Comparison of ENCODE assay signal across 13 cellular contexts in genomic region chr16:74450236-74450635, GRCh38. TPM values are rescaled to one million over a fixed set of nuclear protein-coding genes. Genes with fewer than 3 reads are reported as not detected.
A peak's percentile ranks its signal among the peaks of the same experiment; 100 is the strongest.
DNase-seq lines count a peak whose midpoint lies in the region; ATAC-seq and TF ChIP-seq lines count a peak whose summit lies in the region.
"Had no signal": no experiment of that assay in that cellular context is flagged by ENCODE, and none has a peak within 500 bp of the region (broad histone marks: within the 10 kb centered on the region; RNA-seq: fewer than 3 reads in every experiment).

No MANE protein-coding gene starts in this region.

- H3K27ac Mint-ChIP-seq in activated naive CD8-positive, alpha-beta T cell treated with anti-CD3 and anti-CD28 coated beads, Interleukin-2, amount 10 ng/mL, durations not matched to agents 7 days and 5 days, result peak overlapping the region; percentile 21
- H3K27ac Mint-ChIP-seq in activated naive CD8-positive, alpha-beta T cell treated with anti-CD3 and anti-CD28 coated beads for 36 hours, result no peak overlapping the region
- H3K27ac Mint-ChIP-seq: activated naive CD4-positive, alpha-beta T cell treated with anti-CD3 and anti-CD28 coated beads for 36 hours; progenitor cell of endocrine pancreas had no signal

- H3K4me1 ChIP-seq in osteoblast (ENCODE audit: insufficient read depth, low read length), result peaks cover 22% of the 10 kb centered on the region
- H3K4me1 ChIP-seq in tibial nerve, result peaks cover 0 to 31% (median 13%) of the 10 kb centered on the region in 4 donors

- no peak overlapping the region for H3K4me2 ChIP-seq in osteoblast (ENCODE audit: insufficient read depth, low read length)

- H3K9me3 Mint-ChIP-seq in activated naive CD8-positive, alpha-beta T cell treated with anti-CD3 and anti-CD28 coated beads, Interleukin-2, amount 10 ng/mL, durations not matched to agents 7 days and 5 days, result no peaks in the 10 kb centered on the region
- no peaks in the 10 kb centered on the region for H3K9me3 Mint-ChIP-seq in activated naive CD8-positive, alpha-beta T cell treated with anti-CD3 and anti-CD28 coated beads for 36 hours
- H3K9me3 Mint-ChIP-seq: activated naive CD4-positive, alpha-beta T cell treated with anti-CD3 and anti-CD28 coated beads for 36 hours; type B pancreatic cell had no signal

- H3K4me3 ChIP-seq in osteoblast (ENCODE audit: insufficient read depth, low read length) (no peak overlapping the region), tibial nerve (no peak overlapping the region)

- TF ChIP-seq POLR2A in tibial nerve (IDR thresholded peaks at IDR 0.05), result no peak

- no peak for DNase-seq in activated naive CD8-positive, alpha-beta T cell treated with anti-CD3 and anti-CD28 coated beads, Interleukin-2, amount 10 ng/mL, durations not matched to agents 7 days and 5 days
- no peak for DNase-seq in activated naive CD8-positive, alpha-beta T cell treated with anti-CD3 and anti-CD28 coated beads for 36 hours
- DNase-seq in epithelial cell of prostate (ENCODE audit: low read depth, low spot score) (no peak), osteoblast (ENCODE audit: insufficient read length, low spot score, missing footprints) (no peak), tibial nerve (ENCODE audit: low spot score in 2 of 2) (no peak), OCI-M2 (lab: John Stamatoyannopoulos, UW; ENCODE audit: unreplicated experiment) (no peak), GM10248 (ENCODE audit: extremely low spot score) (no peak)
- DNase-seq: activated naive CD4-positive, alpha-beta T cell treated with anti-CD3 and anti-CD28 coated beads for 36 hours; H7; NCI-H446 had no signal

- POLR2A ChIA-PET in activated naive CD8-positive, alpha-beta T cell treated with anti-CD3 and anti-CD28 coated beads, Interleukin-2, amount 10 ng/mL, durations not matched to agents 7 days and 5 days (lab: Charles Lee), result no interaction called here
- POLR2A ChIA-PET in GM10248 (lab: Yijun Ruan, JAX), result no interaction called here

- peaks cover 4% of the 10 kb centered on the region for H3K79me2 ChIP-seq in osteoblast (ENCODE audit: insufficient read depth, low read length)

- H3K36me3 ChIP-seq in osteoblast (ENCODE audit: insufficient read depth, low read length) (peaks cover 45% of the 10 kb centered on the region), tibial nerve (peaks cover 0 to 48% (median 5%) of the 10 kb centered on the region in 3 donors)

- no peak for ATAC-seq in activated naive CD8-positive, alpha-beta T cell treated with anti-CD3 and anti-CD28 coated beads, Interleukin-2, amount 10 ng/mL, durations not matched to agents 7 days and 5 days (ENCODE audit: low read depth)
- ATAC-seq in HG02981 (IDR thresholded peaks at IDR 0.05; ENCODE audit: unreplicated experiment), result no peak

- H3K27me3 Mint-ChIP-seq in activated naive CD8-positive, alpha-beta T cell treated with anti-CD3 and anti-CD28 coated beads, Interleukin-2, amount 10 ng/mL, durations not matched to agents 7 days and 5 days, result no peaks in the 10 kb centered on the region
- no peaks in the 10 kb centered on the region for H3K27me3 Mint-ChIP-seq in activated naive CD8-positive, alpha-beta T cell treated with anti-CD3 and anti-CD28 coated beads for 36 hours
- H3K27me3 Mint-ChIP-seq: progenitor cell of endocrine pancreas, type B pancreatic cell had no signal

- no peak overlapping the region for H2AFZ ChIP-seq in osteoblast (ENCODE audit: low read length)

- H3K27me3 ChIP-seq in osteoblast (ENCODE audit: insufficient read depth, low read length) (no peaks in the 10 kb centered on the region), tibial nerve (no peaks in the 10 kb centered on the region)

- WGBS in tibial nerve, 2 donors, result 70 to 73% methylated on average over 3 of the region's 3 CpGs

- no peak overlapping the region for H3K4me3 Mint-ChIP-seq in activated naive CD8-positive, alpha-beta T cell treated with anti-CD3 and anti-CD28 coated beads, Interleukin-2, amount 10 ng/mL, durations not matched to agents 7 days and 5 days
- H3K4me3 Mint-ChIP-seq in activated naive CD8-positive, alpha-beta T cell treated with anti-CD3 and anti-CD28 coated beads for 36 hours, result no peak overlapping the region
- H3K4me3 Mint-ChIP-seq: activated naive CD4-positive, alpha-beta T cell treated with anti-CD3 and anti-CD28 coated beads for 36 hours; type B pancreatic cell had no signal

- no peak for TF ChIP-seq CTCF in osteoblast (IDR thresholded peaks at IDR 0.05; ENCODE audit: extremely low read depth, low read depth, low read length)
- no peak for TF ChIP-seq CTCF in tibial nerve (IDR thresholded peaks at IDR 0.05)
- no peak for TF ChIP-seq CTCF in GM10248 (IDR thresholded peaks at IDR 0.05; ENCODE audit: control extremely low read depth, extremely low read depth, low read depth, missing control alignments)

- peaks cover 2% of the 10 kb centered on the region for H4K20me1 ChIP-seq in osteoblast (ENCODE audit: insufficient read depth, low read length)

- H3K9me3 ChIP-seq in osteoblast (ENCODE audit: low read depth, low read length) (no peaks in the 10 kb centered on the region), tibial nerve (no peaks in the 10 kb centered on the region)

- H3K4me1 Mint-ChIP-seq in activated naive CD8-positive, alpha-beta T cell treated with anti-CD3 and anti-CD28 coated beads, Interleukin-2, amount 10 ng/mL, durations not matched to agents 7 days and 5 days, result peaks cover 30% of the 10 kb centered on the region
- no peaks in the 10 kb centered on the region for H3K4me1 Mint-ChIP-seq in activated naive CD8-positive, alpha-beta T cell treated with anti-CD3 and anti-CD28 coated beads for 36 hours

- TF ChIP-seq EP300 in tibial nerve (IDR thresholded peaks at IDR 0.05), result no peak

- CTCF ChIA-PET in GM10248 (lab: Yijun Ruan, JAX), result interaction anchor here (1.2 to 1.3 kb wide), 2 partner anchors 25 to 153 kb away, joined by 3 read pairs; partner anchors contain the start of gene PSMD7

- peaks cover 32% of the 10 kb centered on the region for H3K36me3 Mint-ChIP-seq in activated naive CD8-positive, alpha-beta T cell treated with anti-CD3 and anti-CD28 coated beads, Interleukin-2, amount 10 ng/mL, durations not matched to agents 7 days and 5 days
- H3K36me3 Mint-ChIP-seq in activated naive CD8-positive, alpha-beta T cell treated with anti-CD3 and anti-CD28 coated beads for 36 hours, result peaks cover 8% of the 10 kb centered on the region

- peak overlapping the region; percentile 95 for H3K27ac ChIP-seq in epithelial cell of prostate
- H3K27ac ChIP-seq in osteoblast (ENCODE audit: low read depth, low read length), result peak overlapping the region; percentile 78
- H3K27ac ChIP-seq in tibial nerve, result peak overlapping the region; percentile 33 to 86 (median 80)

RNA-seq across cellular contexts. Expression of gene CLEC18B, which starts 29.0 kb away (rescaled TPM):
- total RNA-seq in activated naive CD8-positive, alpha-beta T cell treated with anti-CD3 and anti-CD28 coated beads, Interleukin-2, amount 10 ng/mL, durations not matched to agents 7 days and 5 days, result 1 to 10 TPM; 1.5 to 1.7 TPM
- under 1 TPM; 0.36 to 0.39 TPM for total RNA-seq in activated naive CD8-positive, alpha-beta T cell treated with anti-CD3 and anti-CD28 coated beads for 36 hours
- total RNA-seq in osteoblast (0.72 and 0.88 TPM in 2 replicates), tibial nerve (10 to 100 TPM in 2 of 4 donors, 1 to 10 TPM in 2; 2.7 to 20.0 (median 9.0) TPM)
- total RNA-seq: activated naive CD4-positive, alpha-beta T cell treated with anti-CD3 and anti-CD28 coated beads for 36 hours had no signal
